8 cellular contexts compared by ENCODE assay signal in genomic region chrX:119398974-119399771, GRCh38. TPM values are rescaled to one million over a fixed set of nuclear protein-coding genes. Genes with fewer than 3 reads are reported as not detected.
DNase-seq lines count a peak whose midpoint lies in the region; ATAC-seq and TF ChIP-seq lines count a peak whose summit lies in the region.

Gene SLC25A43 (plus strand): TSS chrX:119399336. CDS start chrX:119399404, 68 bp downstream.

- H3K9me3 Mint-ChIP-seq in CD8-positive, alpha-beta memory T cell, result no peaks in the 10 kb centered on the region

- H3K27ac Mint-ChIP-seq in CD8-positive, alpha-beta memory T cell, result peak within 1 kb of the TSS; percentile 62 to 98 (median 86)

- no peaks in the 10 kb centered on the region for H3K36me3 Mint-ChIP-seq in CD8-positive, alpha-beta memory T cell

- no peaks in the 10 kb centered on the region for H3K36me3 ChIP-seq in CD8-positive, alpha-beta memory T cell (ENCODE audit: insufficient read depth, low read length)
- no peaks in the 10 kb centered on the region for H3K36me3 ChIP-seq in kidney epithelial cell (ENCODE audit: control insufficient read depth, insufficient read depth, low read length)

- no peak for TF ChIP-seq CTCF in kidney epithelial cell (IDR thresholded peaks at IDR 0.05; ENCODE audit: insufficient read depth, low read length, poor library complexity, severe bottlenecking)

- no peaks in the 10 kb centered on the region for H3K27me3 ChIP-seq in CD8-positive, alpha-beta memory T cell (ENCODE audit: insufficient read depth, low read length, poor library complexity, severe bottlenecking)
- H3K27me3 ChIP-seq in kidney epithelial cell (ENCODE audit: control insufficient read depth, insufficient read depth, low read length), result no peaks in the 10 kb centered on the region

- peaks cover 0 to 3% of the 10 kb centered on the region in 2 donors for H3K27me3 Mint-ChIP-seq in CD8-positive, alpha-beta memory T cell

- peak in 4 of 5 donors; percentile 6 to 51 (median 12) for DNase-seq in CD8-positive, alpha-beta memory T cell
- DNase-seq in T1000 (lab: John Stamatoyannopoulos, UW), result peak; percentile 6
- peak in 29 of 61 donors; percentile 0 to 47 (median 7) for DNase-seq in caudate nucleus (lab: John Stamatoyannopoulos, UW)
- DNase-seq in kidney epithelial cell (ENCODE audit: low read depth), result no peak
- peak; percentile 2 for DNase-seq in stimulated activated CD4-positive, alpha-beta T cell treated with anti-CD3 and anti-CD28 coated beads, Interleukin-2, amount 100 ng/mL, for 4 hours (ENCODE audit: low read depth)
- DNase-seq in DMS153 (lab: John Stamatoyannopoulos, UW), result no peak

- POLR2A ChIA-PET in CD8-positive, alpha-beta memory T cell (lab: Charles Lee), result no interaction called here

- no peaks in the 10 kb centered on the region for H3K9me3 ChIP-seq in CD8-positive, alpha-beta memory T cell (ENCODE audit: low read length)

- H3K4me1 ChIP-seq in CD8-positive, alpha-beta memory T cell (ENCODE audit: insufficient read depth, low read length), result peaks cover 7% of the 10 kb centered on the region

- H3K4me1 Mint-ChIP-seq in CD8-positive, alpha-beta memory T cell, result peaks cover 5 to 42% (median 15%) of the 10 kb centered on the region in 3 donors

- H3K4me3 Mint-ChIP-seq in CD8-positive, alpha-beta memory T cell, result peak within 1 kb of the TSS; percentile 83 to 92 (median 88)

- CTCF ChIA-PET in CD8-positive, alpha-beta memory T cell (lab: Charles Lee), result no interaction called here

- ATAC-seq in GM19395 (IDR thresholded peaks at IDR 0.05; ENCODE audit: unreplicated experiment) (peak; percentile 86), HG03442 (IDR thresholded peaks at IDR 0.05; ENCODE audit: unreplicated experiment) (peak; percentile 89)

- H3K4me3 ChIP-seq in CD8-positive, alpha-beta memory T cell (ENCODE audit: low read length), result peak within 1 kb of the TSS; percentile 45
- peak within 1 kb of the TSS; percentile 54 for H3K4me3 ChIP-seq in kidney epithelial cell (ENCODE audit: low read depth, low read length)

- H3K27ac ChIP-seq in CD8-positive, alpha-beta memory T cell (ENCODE audit: low read depth, low read length), result peak within 1 kb of the TSS; percentile 43
- peak within 1 kb of the TSS; percentile 30 for H3K27ac ChIP-seq in caudate nucleus (ENCODE audit: low read depth, low read length)

RNA-seq across cellular contexts. Expression of gene SLC25A43, which starts in this region (rescaled TPM):
- 10 to 100 TPM; 10.6 to 11.8 TPM for total RNA-seq in CD8-positive, alpha-beta memory T cell
- 7.6 TPM for polyA plus RNA-seq in CD8-positive, alpha-beta memory T cell
- 5.6 and 9.8 TPM in 2 replicates for total RNA-seq in kidney epithelial cell

Comparison
In these comparisons a context has a peak if more than half of its experiments do, and no peak if none do; other contexts are left out.
1. DNase-seq: peak in CD8-positive, alpha-beta memory T cell (4 of 5), T1000 (single experiment) and stimulated activated CD4-positive, alpha-beta T cell treated with anti-CD3 and anti-CD28 coated beads, Interleukin-2, amount 100 ng/mL, for 4 hours (single experiment); none in kidney epithelial cell (single experiment) and DMS153 (single experiment).